ENCODE assay signal across 8 cellular contexts in the genomic region with DNA sequence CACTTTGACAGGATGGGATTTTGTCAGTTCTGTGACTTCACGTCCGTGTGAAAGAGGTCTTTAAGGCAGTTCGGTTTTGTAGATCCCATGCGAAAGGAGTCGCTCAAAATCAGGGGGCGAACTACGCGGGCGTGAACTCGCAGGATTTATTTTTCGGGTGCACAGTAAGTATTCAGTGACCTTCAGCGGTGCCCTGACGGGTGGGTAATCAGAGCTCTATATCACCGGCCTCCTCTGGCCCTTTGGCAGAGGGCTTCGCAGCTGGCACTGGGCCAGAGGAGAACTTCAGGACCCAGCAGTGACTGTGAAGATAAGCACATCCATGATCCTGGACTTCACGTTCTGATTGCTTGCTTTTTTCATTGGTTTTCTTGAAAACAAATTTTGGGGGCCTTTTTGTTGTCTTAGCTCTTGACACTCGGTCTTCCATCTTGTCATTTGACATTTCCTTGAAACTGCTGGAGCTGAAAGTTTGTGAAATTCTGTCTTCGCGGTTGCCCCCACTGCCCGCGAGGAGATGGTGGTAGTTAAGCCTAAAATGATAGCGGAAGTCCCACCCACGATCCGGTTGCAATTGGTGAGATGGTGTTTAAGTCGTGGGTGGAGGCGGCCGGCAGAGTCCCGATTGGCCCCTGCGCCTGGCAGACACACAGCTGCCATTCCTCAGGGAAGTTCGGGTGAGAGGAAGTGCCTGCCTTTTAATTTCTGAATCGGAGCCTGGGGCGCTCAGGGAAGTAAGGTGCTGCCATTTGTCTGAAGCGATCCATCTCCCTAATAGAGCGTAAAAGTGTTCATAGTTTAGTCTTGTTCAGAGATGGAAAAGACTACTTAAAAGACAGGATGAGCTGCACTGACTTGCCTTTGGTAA. TPM values are rescaled to one million over a fixed set of nuclear protein-coding genes. Genes with fewer than 3 reads are reported as not detected.
DNase-seq lines count a peak whose midpoint lies in the region; ATAC-seq, FAIRE-seq and TF ChIP-seq lines count a peak whose summit lies in the region.

A gene (minus strand): TSS at position 535 of the 868 bp plus-strand sequence. CDS start 872 bp downstream, outside the sequence.

- POLR2A ChIA-PET in A673 (lab: Charles Lee; ENCODE audit: low non-redundant PET), result interaction anchor here (0.5 kb wide), 1 partner anchor 758 kb away, joined by 4 read pairs; no protein-coding TSS in a partner anchor

- DNase-seq in A673 (ENCODE audit: low spot score), result peak; percentile 98
- peak; percentile 91 for DNase-seq in NCI-H2196 treated with DMSO at 0.1 percent for 48 hours (lab: John Stamatoyannopoulos, UW; ENCODE audit: unreplicated experiment)
- DNase-seq in bronchial epithelial cell (ENCODE audit: low read depth), result peak; percentile 91
- DNase-seq in iPS-NIHi11 (ENCODE audit: low spot score), result peak; percentile 88
- peak; percentile 97 for DNase-seq in small intestine

- H3K9me3 ChIP-seq in A673 (ENCODE audit: low read depth, low read length, poor library complexity, severe bottlenecking), result no peaks in the 10 kb centered on the region
- H3K9me3 ChIP-seq in small intestine (ENCODE audit: control insufficient read depth, low read depth), result no peaks in the 10 kb centered on the region

- H3K4me3 ChIP-seq in A673 (ENCODE audit: low read depth, low read length, poor library complexity, severe bottlenecking), result peak within 1 kb of the TSS; percentile 96
- peak within 1 kb of the TSS; percentile 91 for H3K4me3 ChIP-seq in WI38 (ENCODE audit: low read depth, low read length)
- peak within 1 kb of the TSS; percentile 94 for H3K4me3 ChIP-seq in bronchial epithelial cell (ENCODE audit: low read depth, low read length)
- peak within 1 kb of the TSS; percentile 97 to 99 for H3K4me3 ChIP-seq in small intestine (ENCODE audit: low read depth in 1 of 2, low read length in 2 of 2)

- H3K36me3 ChIP-seq in A673 (ENCODE audit: insufficient read depth, low read length, poor library complexity, severe bottlenecking), result peaks cover 18% of the 10 kb centered on the region
- H3K36me3 ChIP-seq in bronchial epithelial cell (ENCODE audit: control insufficient read depth, insufficient read depth, low read length), result no peaks in the 10 kb centered on the region
- no peaks in the 10 kb centered on the region for H3K36me3 ChIP-seq in small intestine (ENCODE audit: control insufficient read depth in 2 of 2, insufficient read depth in 2 of 2, low read length in 2 of 2)

- WGBS in small intestine, 3 donors, result 1% methylated on average over 34 of the region's 34 CpGs

- intact Hi-C loops in A673 (cut with micrococcal nuclease; ENCODE audit: unreplicated experiment), result loop anchor here (5.0 kb wide), 1 partner anchor 114 kb away; no protein-coding TSS in a partner anchor

- CTCF ChIA-PET in A673 (lab: Charles Lee), result interaction anchor here (1.5 kb wide), 1 partner anchor 113 kb away, joined by 9 read pairs; no protein-coding TSS in a partner anchor

- ATAC-seq in GM18868 (IDR thresholded peaks at IDR 0.05; ENCODE audit: unreplicated experiment), result peak; percentile 61
- ATAC-seq in HG03108 (IDR thresholded peaks at IDR 0.05; ENCODE audit: unreplicated experiment), result peak; percentile 54

- peak within 1 kb of the TSS; percentile 91 for H3K27ac ChIP-seq in A673 (ENCODE audit: low read depth, low read length, poor library complexity, severe bottlenecking)
- H3K27ac ChIP-seq in small intestine (ENCODE audit: low read depth in 1 of 2, low read length in 1 of 2), result peak within 1 kb of the TSS; percentile 95 to 98

- TSS peak; percentile 33 for BruUV-seq in A673 (replicated peaks; lab: Mats Ljungman, UMichigan)

- no peaks in the 10 kb centered on the region for H3K27me3 ChIP-seq in A673 (replicated peaks; ENCODE audit: insufficient read depth, low read depth, low read length, poor library complexity)
- no peaks in the 10 kb centered on the region for H3K27me3 ChIP-seq in bronchial epithelial cell (ENCODE audit: control insufficient read depth, insufficient read depth, low read length)
- H3K27me3 ChIP-seq in small intestine (ENCODE audit: control insufficient read depth in 2 of 2, insufficient read depth in 2 of 2, low read length in 2 of 2), result no peaks in the 10 kb centered on the region

- TF ChIP-seq CTCF in A673 (conservative IDR thresholded peaks at IDR 0.05; ENCODE audit: low read depth, low read length) (no peak), WI38 (IDR thresholded peaks at IDR 0.05; ENCODE audit: low read depth, low read length) (no peak), bronchial epithelial cell (IDR thresholded peaks at IDR 0.05; ENCODE audit: insufficient read depth, low read length, severe bottlenecking) (no peak)

- H3K4me1 ChIP-seq in A673 (ENCODE audit: insufficient read depth, low read length, poor library complexity, severe bottlenecking), result peaks cover 7% of the 10 kb centered on the region
- peaks cover 6 to 14% of the 10 kb centered on the region in 2 donors for H3K4me1 ChIP-seq in small intestine (ENCODE audit: control insufficient read depth in 2 of 2, insufficient read depth in 1 of 2, low read depth in 1 of 2, low read length in 1 of 2)

- FAIRE-seq in bronchial epithelial cell (lab: Jason Lieb, UNC) (no peak), small intestine (lab: Jason Lieb, UNC) (no peak)

RNA-seq across cellular contexts. Expression of the gene that starts here (rescaled TPM):
- total RNA-seq in A673 (2021) (34.5 and 35.8 TPM in 2 replicates), bronchial epithelial cell (47.1 and 63.1 TPM in 2 replicates)
- polyA plus RNA-seq in small intestine, result 10 to 100 TPM; 29.7 to 32.7 (median 31.3) TPM

Comparison
In these comparisons a context has a peak if more than half of its experiments do, and no peak if none do; other contexts are left out.
1. Peak in every context shown above with its lines: DNase-seq, ATAC-seq, H3K4me3 ChIP-seq and H3K27ac ChIP-seq.